In the genomic region with DNA sequence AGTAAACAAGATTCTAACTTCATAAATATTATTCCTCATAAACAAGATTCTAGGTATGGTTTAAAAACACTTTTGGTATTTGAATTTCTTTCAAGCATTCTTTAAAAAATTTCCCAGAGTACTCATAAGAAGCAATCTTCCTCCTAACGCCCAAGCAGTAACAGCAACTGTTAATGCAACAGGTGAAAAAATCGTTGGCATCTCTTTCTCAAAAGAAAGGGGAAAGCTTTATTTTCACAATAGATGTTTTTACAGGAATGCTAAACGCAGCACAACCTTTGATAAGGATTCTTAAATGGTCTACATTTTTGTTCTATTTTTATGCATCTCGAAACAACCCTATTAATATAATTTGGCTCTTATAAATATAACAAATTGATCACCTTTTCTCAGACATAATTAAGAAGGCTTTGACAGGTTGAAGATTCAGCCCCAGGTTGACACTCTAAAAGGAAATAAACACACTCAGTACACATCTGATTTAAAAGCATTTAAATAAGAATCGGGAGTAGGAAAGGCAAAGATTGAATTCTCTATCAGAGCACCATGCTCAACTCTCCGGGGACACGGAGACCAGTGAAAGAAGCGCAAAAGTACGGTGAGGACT, we compare ENCODE assay signal across 8 cellular contexts. TPM values are rescaled to one million over a fixed set of nuclear protein-coding genes. Genes with fewer than 3 reads are reported as not detected.
DNase-seq lines count a peak whose midpoint lies in the region; TF ChIP-seq lines count a peak whose summit lies in the region.

No MANE protein-coding gene starts in this region.

- peak overlapping the region in 1 of 2 experiments; percentile 89 for H3K23ac ChIP-seq in mesenchymal stem cell (ENCODE audit: low read length in 2 of 2)

- H3K4me1 ChIP-seq in mesenchymal stem cell (ENCODE audit: control insufficient read depth, insufficient read depth, low read depth, low read length): peaks cover 2% of the 10 kb centered on the region

- H3K4ac ChIP-seq in mesenchymal stem cell (ENCODE audit: low read depth in 1 of 2, low read length in 2 of 2): peak overlapping the region in 1 of 2 experiments; percentile 92

- H2AK5ac ChIP-seq in mesenchymal stem cell (ENCODE audit: low read length, severe bottlenecking): no peak overlapping the region

- H3K18ac ChIP-seq in mesenchymal stem cell (ENCODE audit: low read depth in 1 of 2, low read length in 2 of 2): peak overlapping the region in 1 of 2 experiments; percentile 81

- no peak overlapping the region for H2BK120ac ChIP-seq in mesenchymal stem cell (ENCODE audit: low read depth, low read length)

- no peak overlapping the region for H4K8ac ChIP-seq in mesenchymal stem cell (ENCODE audit: low read length)

- peak overlapping the region in 1 of 2 experiments; percentile 98 for H3K14ac ChIP-seq in mesenchymal stem cell (ENCODE audit: low read length in 2 of 2)

- no peaks in the 10 kb centered on the region for H3K9me3 ChIP-seq in mesenchymal stem cell (ENCODE audit: control insufficient read depth, low read length)

- H3K79me1 ChIP-seq in mesenchymal stem cell (replicated peaks; ENCODE audit: low read length, poor library complexity, severe bottlenecking): peaks cover 6% of the 10 kb centered on the region

- H2BK12ac ChIP-seq in mesenchymal stem cell (ENCODE audit: low read length in 2 of 2): no peak overlapping the region

- no peak overlapping the region for H4K91ac ChIP-seq in mesenchymal stem cell (ENCODE audit: low read length)

- H3K4me3 ChIP-seq in brain microvascular endothelial cell (ENCODE audit: low read depth, low read length) (peak overlapping the region; percentile 90), mesenchymal stem cell (ENCODE audit: insufficient read depth in 1 of 2, low read depth in 1 of 2, low read length in 2 of 2) (peak overlapping the region; percentile 93 to 97)

- in situ Hi-C loops in brain microvascular endothelial cell (cut with HindIII; ENCODE audit: low pct_ligation_motif_present, low sequenced_read_pairs): no loop called here

- peak overlapping the region; percentile 99 for H3K9ac ChIP-seq in mesenchymal stem cell (ENCODE audit: low read length)

- WGBS in mesenchymal stem cell: 13% methylated on average over 6 of the region's 9 CpGs

- peak overlapping the region; percentile 84 for H3K4me2 ChIP-seq in mesenchymal stem cell (ENCODE audit: low read length, poor library complexity, severe bottlenecking)

- peak overlapping the region; percentile 90 for H3K27ac ChIP-seq in 22Rv1
- peak overlapping the region; percentile 98 for H3K27ac ChIP-seq in brain microvascular endothelial cell
- H3K27ac ChIP-seq in mesenchymal stem cell (ENCODE audit: low read length, poor library complexity, severe bottlenecking): peak overlapping the region; percentile 46

- H2AFZ ChIP-seq in mesenchymal stem cell (ENCODE audit: low read depth, low read length): peak overlapping the region; percentile 97

- no peak overlapping the region for H2BK5ac ChIP-seq in mesenchymal stem cell (ENCODE audit: low read depth, low read length, poor library complexity, severe bottlenecking)

- H2BK15ac ChIP-seq in mesenchymal stem cell (ENCODE audit: low read depth, poor library complexity, severe bottlenecking): no peak overlapping the region

- TF ChIP-seq CTCF in 22Rv1 (IDR thresholded peaks at IDR 0.05) (no peak), brain microvascular endothelial cell (IDR thresholded peaks at IDR 0.05; ENCODE audit: low read depth, low read length, missing control alignments) (no peak)

- DNase-seq in HT-29 (ENCODE audit: low spot score): peak; percentile 30
- DNase-seq in brain microvascular endothelial cell: no peak
- DNase-seq in mesenchymal stem cell: no peak
- DNase-seq in NCI-H524 treated with DMSO at 0.1 percent for 48 hours (lab: John Stamatoyannopoulos, UW): no peak
- no peak for DNase-seq in activated CD8-positive, alpha-beta memory T cell treated with anti-CD3 and anti-CD28 coated beads, Interleukin-2, amount 50 U/mL, for 4 hours
- no peak for DNase-seq in AG20443 (ENCODE audit: low spot score)
- DNase-seq in NCI-H1092 treated with DMSO at 0.1 percent for 48 hours (lab: John Stamatoyannopoulos, UW): no peak

- no peaks in the 10 kb centered on the region for H3K27me3 ChIP-seq in brain microvascular endothelial cell (replicated peaks)
- H3K27me3 ChIP-seq in mesenchymal stem cell (ENCODE audit: control insufficient read depth in 1 of 2, insufficient read depth in 1 of 2, low read length in 2 of 2): no peaks in the 10 kb centered on the region

- no peaks in the 10 kb centered on the region for H3K36me3 ChIP-seq in brain microvascular endothelial cell (replicated peaks)
- H3K36me3 ChIP-seq in mesenchymal stem cell (ENCODE audit: control insufficient read depth in 1 of 2, insufficient read depth in 2 of 2, low read depth in 1 of 2, low read length in 2 of 2): peaks cover 0 to 30% of the 10 kb centered on the region in 2 experiments

RNA-seq across cellular contexts. Expression of a gene that starts 0.6 kb away (rescaled TPM):
- 5.1 and 9.1 TPM in 2 replicates for total RNA-seq in HT-29 (2014; rRNA removed; shearing (Covaris generic))
- polyA plus RNA-seq in mesenchymal stem cell (2013, experiment 1 of 2): 14.2 TPM
- polyA plus RNA-seq in mesenchymal stem cell (2013, experiment 2 of 2): 13.9 TPM

Comparison
In these comparisons a context has a peak if more than half of its experiments do, and no peak if none do; other contexts are left out.
1. H3K27ac ChIP-seq: peak in every context shown above with its lines; median percentile 98 in brain microvascular endothelial cell; 90 in 22Rv1; 46 in mesenchymal stem cell.